Comparison of ENCODE assay signal across 32 cellular contexts in genomic region chr7:140237390-140237789, GRCh38.
"Had no signal": no experiment of that assay in that cellular context is flagged by ENCODE, and none has a peak within 500 bp of the region (broad histone marks: within the 10 kb centered on the region; RNA-seq: fewer than 3 reads in every experiment).

No MANE protein-coding gene starts in this region.

- H3K4me1 ChIP-seq: adrenal gland, breast epithelium had no signal

- ATAC-seq: activated CD8-positive, alpha-beta memory T cell treated with anti-CD3 and anti-CD28 coated beads, Interleukin-2, amount 10 ng/mL, durations not matched to agents 7 days and 5 days; activated CD8-positive, alpha-beta T cell treated with anti-CD3 and anti-CD28 coated beads for 36 hours; activated naive CD4-positive, alpha-beta T cell treated with anti-CD3 and anti-CD28 coated beads, Interleukin-2, amount 50 U/mL, for 72 hours; body of pancreas; T-cell; T-helper 17 cell had no signal

- H3K27me3 ChIP-seq: adrenal gland, body of pancreas, breast epithelium had no signal

- DNase-seq: activated B cell treated with CpG ODN at 0.5 μM for 24 hours; activated CD4-positive, alpha-beta memory T cell treated with anti-CD3 and anti-CD28 coated beads for 36 hours; activated CD4-positive, alpha-beta T cell treated with anti-CD3 and anti-CD28 coated beads for 4 hours; activated CD4-positive, alpha-beta T cell treated with anti-CD3 and anti-CD28 coated beads, Interleukin-2, amount 10 ng/mL, durations not matched to agents 24 days and 14 days; activated CD4-positive, alpha-beta T cell treated with anti-CD3 and anti-CD28 coated beads, Interleukin-2, amount 50 U/mL, for 1 hour; activated CD4-positive, alpha-beta T cell treated with anti-CD3 and anti-CD28 coated beads, Interleukin-2, amount 50 U/mL, for 4 hours; activated CD4-positive, CD25-positive, alpha-beta regulatory T cell treated with anti-CD3 and anti-CD28 coated beads, Interleukin-2, amount 50 U/mL, for 72 hours; activated CD8-positive, alpha-beta memory T cell treated with anti-CD3 and anti-CD28 coated beads for 24 hours; activated CD8-positive, alpha-beta memory T cell treated with anti-CD3 and anti-CD28 coated beads, Interleukin-2, amount 10 ng/mL, durations not matched to agents 7 days and 5 days; activated CD8-positive, alpha-beta memory T cell treated with anti-CD3 and anti-CD28 coated beads, Interleukin-2, amount 50 U/mL, for 48 hours; activated CD8-positive, alpha-beta T cell treated with anti-CD3 and anti-CD28 coated beads for 36 hours; activated effector memory CD4-positive, alpha-beta T cell treated with Interleukin-2 at 50 U/mL for 16 hours; activated gamma-delta T cell; activated naive CD4-positive, alpha-beta T cell; activated naive CD4-positive, alpha-beta T cell treated with anti-CD3 and anti-CD28 coated beads for 36 hours; activated naive CD4-positive, alpha-beta T cell treated with anti-CD3 and anti-CD28 coated beads, Interleukin-2, amount 50 U/mL, for 16 hours; activated naive CD8-positive, alpha-beta T cell treated with anti-CD3 and anti-CD28 coated beads for 36 hours; activated T-cell treated with anti-CD3 and anti-CD28 coated beads, Interleukin-2, amount 50 U/mL, for 24 hours; activated T-cell treated with anti-CD3 and anti-CD28 coated beads, Interleukin-2, amount 50 U/mL, for 48 hours; adrenal gland; amniotic stem cell; aorta; body of pancreas; brain microvascular endothelial cell; central memory CD4-positive, alpha-beta T cell; T-cell; T-helper 17 cell; T1000 had no signal

- H3K36me3 ChIP-seq: adrenal gland, brain microvascular endothelial cell, breast epithelium had no signal

- FAIRE-seq: astrocyte, TTC549 had no signal

- H3K4me3 ChIP-seq: adrenal gland, body of pancreas, breast epithelium had no signal

- H3K9me3 ChIP-seq: adrenal gland, body of pancreas, breast epithelium had no signal

- H3K27ac ChIP-seq: adrenal gland, body of pancreas, brain microvascular endothelial cell, breast epithelium had no signal
